ENCODE assay signal across 8 cellular contexts in genomic region chr3:15646924-15647511, GRCh38. TPM values are rescaled to one million over a fixed set of nuclear protein-coding genes. Genes with fewer than 3 reads are reported as not detected.
A peak's percentile ranks its signal among the peaks of the same experiment; 100 is the strongest.
DNase-seq lines count a peak whose midpoint lies in the region; ATAC-seq and TF ChIP-seq lines count a peak whose summit lies in the region.

No MANE protein-coding gene starts in this region.

- peak overlapping the region; percentile 20 for H3K4me3 ChIP-seq in AG04449 (ENCODE audit: low read depth, low read length)
- peak overlapping the region; percentile 31 for H3K4me3 ChIP-seq in MM.1S (ENCODE audit: low read length)
- H3K4me3 ChIP-seq in mucosa of descending colon: no peak overlapping the region

- H3K27me3 ChIP-seq in MM.1S (replicated peaks; ENCODE audit: insufficient read depth, low read length): no peaks in the 10 kb centered on the region

- POLR2A ChIA-PET in AG04449 (lab: Yijun Ruan, JAX): interaction anchor here (0.6 to 3.4 kb wide), 3 partner anchors 12 to 744 kb away, joined by 3 to 29 read pairs (median 8); partner anchors contain the start of gene ANKRD28

- no peaks in the 10 kb centered on the region for H4K20me1 ChIP-seq in MM.1S (ENCODE audit: insufficient read depth, low read length)

- DNase-seq in AG04449 (ENCODE audit: low read depth, low spot score) (peak; percentile 98), MM.1S (peak; percentile 73), cerebellar cortex (ENCODE audit: low spot score) (peak; percentile 36), mucosa of descending colon (no peak), NCI-H345 treated with DMSO at 0.1 percent for 48 hours (lab: John Stamatoyannopoulos, UW; ENCODE audit: unreplicated experiment) (no peak), occipital lobe (lab: John Stamatoyannopoulos, UW) (no peak)
- DNase-seq in activated CD4-positive, alpha-beta T cell treated with anti-CD3 and anti-CD28 coated beads, Interleukin-2, amount 50 U/mL, for 4 hours: no peak

- peak overlapping the region; percentile 94 for H3K27ac ChIP-seq in MM.1S (ENCODE audit: low read length)

- H3K9me3 ChIP-seq in MM.1S (replicated peaks; ENCODE audit: insufficient read depth, low read length) (no peaks in the 10 kb centered on the region), mucosa of descending colon (no peaks in the 10 kb centered on the region)

- H3K4me2 ChIP-seq in MM.1S (ENCODE audit: low read depth, low read length): peak overlapping the region; percentile 71

- intact Hi-C loops in mucosa of descending colon (cut with DNase I, micrococcal nuclease): no loop called here

- CTCF ChIA-PET in AG04449 (lab: Yijun Ruan, JAX): interaction anchor here (3.1 to 3.4 kb wide), 2 partner anchors 11 to 16 kb away, joined by 13 to 22 read pairs; no protein-coding TSS in a partner anchor

- H3K36me3 ChIP-seq in MM.1S (replicated peaks; ENCODE audit: insufficient read depth, low read length) (no peaks in the 10 kb centered on the region), mucosa of descending colon (ENCODE audit: low read depth) (no peaks in the 10 kb centered on the region)

- H3K9me2 ChIP-seq in MM.1S (replicated peaks; ENCODE audit: insufficient read depth, low read length): no peaks in the 10 kb centered on the region

- no peaks in the 10 kb centered on the region for H3K79me2 ChIP-seq in MM.1S (ENCODE audit: low read length)

- H3F3A ChIP-seq in MM.1S (ENCODE audit: insufficient read depth, low read length): peaks cover 28% of the 10 kb centered on the region

- no peak for TF ChIP-seq CTCF in AG04449 (IDR thresholded peaks at IDR 0.05; ENCODE audit: insufficient read depth, low read length, missing control alignments)
- TF ChIP-seq CTCF in MM.1S (IDR thresholded peaks at IDR 0.05; ENCODE audit: low read length): no peak
- TF ChIP-seq CTCF in mucosa of descending colon (IDR thresholded peaks at IDR 0.05): no peak

- peak overlapping the region; percentile 53 for H3K9ac ChIP-seq in MM.1S (ENCODE audit: low read length)

- peak overlapping the region; percentile 1; the same call in 1 of the 2 replicates for H2AFZ ChIP-seq in MM.1S (ENCODE audit: low read length)

- peak; percentile 23 for ATAC-seq in GM21515 (IDR thresholded peaks at IDR 0.05; ENCODE audit: unreplicated experiment)
- peak; percentile 58 for ATAC-seq in mucosa of descending colon

- H3K4me1 ChIP-seq in MM.1S (ENCODE audit: low read length): peaks cover 43% of the 10 kb centered on the region
- H3K4me1 ChIP-seq in mucosa of descending colon (ENCODE audit: low read depth): peaks cover 9% of the 10 kb centered on the region

RNA-seq across cellular contexts. Expression of gene BTD, which starts 45.5 kb away (rescaled TPM):
- total RNA-seq in mucosa of descending colon: 10 to 100 TPM; 22.6 to 32.5 (median 26.6) TPM
- 19.5 TPM for total RNA-seq in occipital lobe

RNA-seq across cellular contexts. Expression of gene HACL1, which starts 45.6 kb away (rescaled TPM):
- total RNA-seq in mucosa of descending colon (10 to 100 TPM; 15.0 to 24.2 (median 19.4) TPM), occipital lobe (38.4 TPM)

Comparison
In these comparisons a context has a peak if more than half of its experiments do, and no peak if none do; other contexts are left out.
1. DNase-seq: peak in AG04449 (single experiment), MM.1S (single experiment) and cerebellar cortex (single experiment); none in mucosa of descending colon (0 of 3), NCI-H345 treated with DMSO at 0.1 percent for 48 hours (single experiment), occipital lobe (single experiment) and activated CD4-positive, alpha-beta T cell treated with anti-CD3 and anti-CD28 coated beads, Interleukin-2, amount 50 U/mL, for 4 hours (0 of 2).